ENCODE assay signal across 15 cellular contexts in the genomic region with DNA sequence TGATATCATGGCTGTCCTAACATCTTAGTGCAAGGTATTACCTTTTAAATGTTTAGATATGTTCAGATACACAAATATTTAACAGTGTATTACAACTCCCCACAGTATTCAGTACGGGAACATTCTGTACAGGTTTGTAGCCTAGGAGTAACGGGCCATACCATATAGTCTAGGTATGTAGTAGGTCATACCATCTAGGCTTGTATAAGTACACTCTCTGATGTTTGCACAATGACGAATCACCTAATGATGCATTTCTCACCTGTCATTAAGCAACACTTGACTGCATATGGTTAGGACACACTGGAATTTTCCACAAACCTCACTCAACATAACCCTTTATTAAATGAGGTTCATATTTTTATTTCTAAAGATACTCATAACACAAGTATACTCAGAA.
DNase-seq lines count a peak whose midpoint lies in the region; ATAC-seq and TF ChIP-seq lines count a peak whose summit lies in the region.
"Had no signal": no experiment of that assay in that cellular context is flagged by ENCODE, and none has a peak within 500 bp of the region (broad histone marks: within the 10 kb centered on the region; RNA-seq: fewer than 3 reads in every experiment).

No MANE protein-coding gene starts in this region.

- no peak overlapping the region for H3K27ac Mint-ChIP-seq in CD14-positive monocyte

- H3K27me3 Mint-ChIP-seq in CD14-positive monocyte (ENCODE audit: low read depth in 3 of 3), result peaks cover 0 to 2% (median 0%) of the 10 kb centered on the region in 3 donors

- no peaks in the 10 kb centered on the region for H3K4me1 Mint-ChIP-seq in CD14-positive monocyte

- intact Hi-C loops in CD14-positive monocyte (cut with micrococcal nuclease), result no loop called here

- DNase-seq in ELR (ENCODE audit: low read depth) (peak; percentile 7), NCI-H2029 (lab: John Stamatoyannopoulos, UW) (peak; percentile 4), choroid plexus epithelial cell (ENCODE audit: low read depth) (peak; percentile 52), lung (ENCODE audit: low spot score) (no peak), globus pallidus (ENCODE audit: low spot score) (no peak), superior temporal gyrus (ENCODE audit: extremely low spot score) (no peak), CD14-positive monocyte (ENCODE audit: low spot score) (no peak)
- DNase-seq: activated CD4-positive, CD25-positive, alpha-beta regulatory T cell; NCI-H446; nucleus accumbens; RPMI8226; spleen had no signal

- no peak for TF ChIP-seq CTCF in choroid plexus epithelial cell (conservative IDR thresholded peaks at IDR 0.05; ENCODE audit: low read depth, low read length)
- no peak for TF ChIP-seq CTCF in lung (IDR thresholded peaks at IDR 0.05; ENCODE audit: control extremely low read depth, extremely low read depth)
- TF ChIP-seq CTCF in CD14-positive monocyte (IDR thresholded peaks at IDR 0.05), result no peak

- ATAC-seq in lung (ENCODE audit: insufficient read depth, low FRiP score) (peak; percentile 69), GM18861 (IDR thresholded peaks at IDR 0.05; ENCODE audit: unreplicated experiment) (no peak)

- WGBS in lung, 2 donors, result 63 to 84% methylated on average over 3 of the region's 3 CpGs

- peaks cover 0 to 5% (median 2%) of the 10 kb centered on the region in 7 donors for H3K9me3 Mint-ChIP-seq in CD14-positive monocyte

- peaks cover 0 to 5% of the 10 kb centered on the region in 2 donors for H3K36me3 ChIP-seq in lung (ENCODE audit: control insufficient read depth in 2 of 2, insufficient read depth in 2 of 2, low read length in 2 of 2)

- peaks cover 58 to 64% of the 10 kb centered on the region in 2 donors for H3K36me3 Mint-ChIP-seq in CD14-positive monocyte

- no peaks in the 10 kb centered on the region for H3K27me3 ChIP-seq in lung (ENCODE audit: control insufficient read depth, insufficient read depth)
- H3K27me3 ChIP-seq: spleen had no signal

- H3K4me1 ChIP-seq in lung (ENCODE audit: control insufficient read depth in 2 of 2, insufficient read depth in 2 of 2, low read length in 2 of 2), result no peaks in the 10 kb centered on the region
- H3K4me1 ChIP-seq: BLaER1, spleen had no signal

- H3K4me3 ChIP-seq in choroid plexus epithelial cell (ENCODE audit: low read depth, low read length) (no peak overlapping the region), lung (no peak overlapping the region)
- H3K4me3 ChIP-seq: BLaER1, spleen had no signal

- no peak overlapping the region for H3K27ac ChIP-seq in lung (ENCODE audit: low read depth in 1 of 2, low read length in 1 of 2)
- H3K27ac ChIP-seq: BLaER1, KMS-11, spleen had no signal

- no peak overlapping the region for H3K4me3 Mint-ChIP-seq in CD14-positive monocyte

- H3K9me3 ChIP-seq in lung (ENCODE audit: control insufficient read depth in 2 of 2, insufficient read depth in 1 of 2, low read length in 1 of 2), result no peaks in the 10 kb centered on the region

Comparison
In these comparisons a context has a peak if more than half of its experiments do, and no peak if none do; other contexts are left out.
1. DNase-seq: peak in ELR (single experiment), NCI-H2029 (single experiment) and choroid plexus epithelial cell (single experiment); none in lung (single experiment), globus pallidus (single experiment), superior temporal gyrus (single experiment) and CD14-positive monocyte (single experiment).